8 cellular contexts compared by ENCODE assay signal in genomic region chr10:43594944-43595589, GRCh38. TPM values are rescaled to one million over a fixed set of nuclear protein-coding genes. Genes with fewer than 3 reads are reported as not detected.
DNase-seq lines count a peak whose midpoint lies in the region; ATAC-seq, FAIRE-seq and TF ChIP-seq lines count a peak whose summit lies in the region.

No MANE protein-coding gene starts in this region.

- 4 to 7% (median 7%) methylated on average over 8 of the region's 8 CpGs for WGBS in small intestine, 3 donors

- H3K27ac ChIP-seq in small intestine (ENCODE audit: low read depth in 1 of 2, low read length in 1 of 2) = no peak overlapping the region

- H3K27ac Mint-ChIP-seq in activated CD4-positive, alpha-beta T cell treated with anti-CD3 and anti-CD28 coated beads, Interleukin-2, amount 10 ng/mL, durations not matched to agents 24 days and 14 days = peak overlapping the region; percentile 85

- no peaks in the 10 kb centered on the region for H3K27me3 ChIP-seq in small intestine (ENCODE audit: control insufficient read depth in 2 of 2, insufficient read depth in 2 of 2, low read length in 2 of 2)

- H3K4me3 ChIP-seq in small intestine (ENCODE audit: low read depth in 1 of 2, low read length in 2 of 2) = peak overlapping the region in 1 of 2 donors; percentile 33

- H3K4me1 ChIP-seq in small intestine (ENCODE audit: control insufficient read depth in 2 of 2, insufficient read depth in 1 of 2, low read depth in 1 of 2, low read length in 1 of 2) = peaks cover 2 to 7% of the 10 kb centered on the region in 2 donors

- H3K36me3 ChIP-seq in small intestine (ENCODE audit: control insufficient read depth in 2 of 2, insufficient read depth in 2 of 2, low read length in 2 of 2) = no peaks in the 10 kb centered on the region

- intact Hi-C loops in activated CD4-positive, alpha-beta T cell treated with anti-CD3 and anti-CD28 coated beads, Interleukin-2, amount 10 ng/mL, durations not matched to agents 24 days and 14 days (cut with micrococcal nuclease) = loop anchor here (1.0 to 10.0 kb wide), 5 partner anchors 11 to 960 kb away; partner anchors contain the start of genes ZNF239, ZNF32, ZNF33B and ZNF485

- peak; percentile 84 for DNase-seq in activated CD4-positive, alpha-beta T cell treated with anti-CD3 and anti-CD28 coated beads, Interleukin-2, amount 10 ng/mL, durations not matched to agents 24 days and 14 days
- DNase-seq in activated CD4-positive, alpha-beta T cell treated with anti-CD3 and anti-CD28 coated beads, Interleukin-2, amount 50 U/mL, for 1 hour = no peak
- DNase-seq in fibroblast of gingiva (ENCODE audit: low read depth) = peak; percentile 6
- DNase-seq in small intestine = peak; percentile 75
- DNase-seq in G401 (ENCODE audit: low spot score) = no peak
- DNase-seq in NCI-H226 = no peak

- ATAC-seq in HG02973 (IDR thresholded peaks at IDR 0.05; ENCODE audit: unreplicated experiment) (peak; percentile 93), SK-N-SH treated with all-trans-retinoic acid at 6 μM for 48 hours (peak; percentile 65)

- no peaks in the 10 kb centered on the region for H3K9me3 ChIP-seq in small intestine (ENCODE audit: control insufficient read depth, low read depth)

- H3K4me3 Mint-ChIP-seq in activated CD4-positive, alpha-beta T cell treated with anti-CD3 and anti-CD28 coated beads, Interleukin-2, amount 10 ng/mL, durations not matched to agents 24 days and 14 days = peak overlapping the region; percentile 69

- H3K36me3 Mint-ChIP-seq in activated CD4-positive, alpha-beta T cell treated with anti-CD3 and anti-CD28 coated beads, Interleukin-2, amount 10 ng/mL, durations not matched to agents 24 days and 14 days (ENCODE audit: low read depth) = no peaks in the 10 kb centered on the region

- H3K27me3 Mint-ChIP-seq in activated CD4-positive, alpha-beta T cell treated with anti-CD3 and anti-CD28 coated beads, Interleukin-2, amount 10 ng/mL, durations not matched to agents 24 days and 14 days = peaks cover 10% of the 10 kb centered on the region

- FAIRE-seq in small intestine (lab: Jason Lieb, UNC) = no peak

- H3K4me1 Mint-ChIP-seq in activated CD4-positive, alpha-beta T cell treated with anti-CD3 and anti-CD28 coated beads, Interleukin-2, amount 10 ng/mL, durations not matched to agents 24 days and 14 days = peaks cover 24% of the 10 kb centered on the region

- in situ Hi-C loops in G401 (cut with HindIII; ENCODE audit: low sequenced_read_pairs) = no loop called here

- H3K9me3 Mint-ChIP-seq in activated CD4-positive, alpha-beta T cell treated with anti-CD3 and anti-CD28 coated beads, Interleukin-2, amount 10 ng/mL, durations not matched to agents 24 days and 14 days = peaks cover 6% of the 10 kb centered on the region

TF ChIP-seq in SK-N-SH treated with all-trans-retinoic acid at 6 μM for 48 hours, 23 proteins besides CTCF, POLR2A, EP300 and RAD21:
- TF ChIP-seq TCF4 (CRISPR knock-in tag; IDR thresholded peaks at IDR 0.05; ENCODE audit: borderline replicate concordance) = no peak
- no peak for TF ChIP-seq ZFP3 (CRISPR knock-in tag; IDR thresholded peaks at IDR 0.05)
- no peak for TF ChIP-seq CSRNP3 (CRISPR knock-in tag; IDR thresholded peaks at IDR 0.05)
- TF ChIP-seq SNAI2 (CRISPR knock-in tag; IDR thresholded peaks at IDR 0.05) = no peak
- TF ChIP-seq GLIS3 (CRISPR knock-in tag; IDR thresholded peaks at IDR 0.05) = no peak
- TF ChIP-seq TOX (CRISPR knock-in tag; IDR thresholded peaks at IDR 0.05; ENCODE audit: borderline replicate concordance) = no peak
- no peak for TF ChIP-seq ZNF70 (CRISPR knock-in tag; IDR thresholded peaks at IDR 0.05)
- TF ChIP-seq CSDC2 (CRISPR knock-in tag; IDR thresholded peaks at IDR 0.05) = no peak
- no peak for TF ChIP-seq RARB (CRISPR knock-in tag; IDR thresholded peaks at IDR 0.05)
- TF ChIP-seq ZC3H10 (CRISPR knock-in tag; IDR thresholded peaks at IDR 0.05) = no peak
- TF ChIP-seq POU6F1 (CRISPR knock-in tag; IDR thresholded peaks at IDR 0.05; ENCODE audit: borderline replicate concordance, low read depth) = no peak
- TF ChIP-seq, protein P1, sequence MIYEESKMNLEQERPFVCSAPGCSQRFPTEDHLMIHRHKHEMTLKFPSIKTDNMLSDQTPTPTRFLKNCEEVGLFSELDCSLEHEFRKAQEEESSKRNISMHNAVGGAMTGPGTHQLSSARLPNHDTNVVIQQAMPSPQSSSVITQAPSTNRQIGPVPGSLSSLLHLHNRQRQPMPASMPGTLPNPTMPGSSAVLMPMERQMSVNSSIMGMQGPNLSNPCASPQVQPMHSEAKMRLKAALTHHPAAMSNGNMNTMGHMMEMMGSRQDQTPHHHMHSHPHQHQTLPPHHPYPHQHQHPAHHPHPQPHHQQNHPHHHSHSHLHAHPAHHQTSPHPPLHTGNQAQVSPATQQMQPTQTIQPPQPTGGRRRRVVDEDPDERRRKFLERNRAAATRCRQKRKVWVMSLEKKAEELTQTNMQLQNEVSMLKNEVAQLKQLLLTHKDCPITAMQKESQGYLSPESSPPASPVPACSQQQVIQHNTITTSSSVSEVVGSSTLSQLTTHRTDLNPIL (CRISPR knock-in tag; IDR thresholded peaks at IDR 0.05; ENCODE audit: low read depth) = no peak
- TF ChIP-seq ZNF565 (CRISPR knock-in tag; conservative IDR thresholded peaks at IDR 0.05; ENCODE audit: low read depth) = no peak
- no peak for TF ChIP-seq PPARA (CRISPR knock-in tag; IDR thresholded peaks at IDR 0.05; ENCODE audit: borderline replicate concordance)
- TF ChIP-seq OSR1 (CRISPR knock-in tag; IDR thresholded peaks at IDR 0.05) = no peak
- no peak for TF ChIP-seq BACH2 (CRISPR knock-in tag; IDR thresholded peaks at IDR 0.05; ENCODE audit: borderline replicate concordance)
- TF ChIP-seq ESRRG (CRISPR knock-in tag; IDR thresholded peaks at IDR 0.05) = no peak
- no peak for TF ChIP-seq ZFP30 (CRISPR knock-in tag; IDR thresholded peaks at IDR 0.05)
- TF ChIP-seq ZNF8 (CRISPR knock-in tag; IDR thresholded peaks at IDR 0.05) = no peak

RNA-seq across cellular contexts. Expression of gene ZNF485, which starts 11.2 kb away (rescaled TPM):
- 7.1 and 9.2 TPM in 2 replicates for total RNA-seq in activated CD4-positive, alpha-beta T cell treated with anti-CD3 and anti-CD28 coated beads, Interleukin-2, amount 10 ng/mL, durations not matched to agents 24 days and 14 days
- polyA plus RNA-seq in small intestine = 1 to 10 TPM in 2 of 3 donors, under 1 TPM in 1; 0.81 to 2.4 (median 1.3) TPM
- total RNA-seq in G401 (2014; rRNA removed; shearing (Covaris generic)) = 0.80 and 1.9 TPM in 2 replicates

RNA-seq across cellular contexts. Expression of gene ZNF239, which starts 20.7 kb away (rescaled TPM):
- 2.5 TPM in 2 replicates for total RNA-seq in activated CD4-positive, alpha-beta T cell treated with anti-CD3 and anti-CD28 coated beads, Interleukin-2, amount 10 ng/mL, durations not matched to agents 24 days and 14 days
- 1 to 10 TPM in 1 of 3 donors, under 1 TPM in 1, not detected in 1; 0.54 to 2.6 TPM for polyA plus RNA-seq in small intestine
- total RNA-seq in G401 (2014; rRNA removed; shearing (Covaris generic)) = 3.3 and 14.3 TPM in 2 replicates

RNA-seq across cellular contexts. Expression of gene ZNF32, which starts 53.6 kb away (rescaled TPM):
- total RNA-seq in activated CD4-positive, alpha-beta T cell treated with anti-CD3 and anti-CD28 coated beads, Interleukin-2, amount 10 ng/mL, durations not matched to agents 24 days and 14 days = 14.9 and 15.2 TPM in 2 replicates
- polyA plus RNA-seq in small intestine = 10 to 100 TPM; 23.5 to 29.5 (median 28.6) TPM
- 15.9 and 22.9 TPM in 2 replicates for total RNA-seq in G401 (2014; rRNA removed; shearing (Covaris generic))

Comparison
In these comparisons a context has a peak if more than half of its experiments do, and no peak if none do; other contexts are left out.
1. DNase-seq: peak in activated CD4-positive, alpha-beta T cell treated with anti-CD3 and anti-CD28 coated beads, Interleukin-2, amount 10 ng/mL, durations not matched to agents 24 days and 14 days (single experiment), fibroblast of gingiva (single experiment) and small intestine (single experiment); none in activated CD4-positive, alpha-beta T cell treated with anti-CD3 and anti-CD28 coated beads, Interleukin-2, amount 50 U/mL, for 1 hour (single experiment), G401 (single experiment) and NCI-H226 (single experiment).